ENCODE assay signal across 13 cellular contexts in genomic region chr14:91258021-91258618, GRCh38. TPM values are rescaled to one million over a fixed set of nuclear protein-coding genes. Genes with fewer than 3 reads are reported as not detected.
DNase-seq lines count a peak whose midpoint lies in the region; ATAC-seq and TF ChIP-seq lines count a peak whose summit lies in the region.
"Had no signal": no experiment of that assay in that cellular context is flagged by ENCODE, and none has a peak within 500 bp of the region (broad histone marks: within the 10 kb centered on the region; RNA-seq: fewer than 3 reads in every experiment).

No MANE protein-coding gene starts in this region.

- peak overlapping the region; percentile 70 for H3K27ac Mint-ChIP-seq in activated T-cell treated with anti-CD3 and anti-CD28 coated beads, Interleukin-2, amount 50 U/mL, for 72 hours
- peak overlapping the region in 4 of 5 experiments; percentile 47 to 94 (median 77) for H3K27ac Mint-ChIP-seq in brain

- H3K4me3 ChIP-seq in left lung (no peak overlapping the region), transverse colon (no peak overlapping the region)
- H3K4me3 ChIP-seq: SJSA1 had no signal

- H3K36me3 ChIP-seq in left lung = no peaks in the 10 kb centered on the region
- H3K36me3 ChIP-seq in transverse colon = no peaks in the 10 kb centered on the region
- H3K36me3 ChIP-seq: SJSA1 had no signal

- no peaks in the 10 kb centered on the region for H3K9me3 Mint-ChIP-seq in activated T-cell treated with anti-CD3 and anti-CD28 coated beads, Interleukin-2, amount 50 U/mL, for 72 hours
- peaks cover 0 to 8% (median 6%) of the 10 kb centered on the region in 5 experiments for H3K9me3 Mint-ChIP-seq in brain
- no peaks in the 10 kb centered on the region for H3K9me3 Mint-ChIP-seq in activated T-cell treated with anti-CD3 and anti-CD28 coated beads, Interleukin-2, amount 50 U/mL, for 4 hours
- H3K9me3 Mint-ChIP-seq: stimulated activated naive CD8-positive, alpha-beta T cell treated with anti-CD3 and anti-CD28 coated beads, Interleukin-15, Interleukin-2, amounts not matched to agents 100 ng/mL and 50 ng/mL, for 24 hours had no signal

- H3K27me3 ChIP-seq in left lung (peaks cover 0 to 8% of the 10 kb centered on the region in 2 donors), transverse colon (peaks cover 5% of the 10 kb centered on the region)

- TF ChIP-seq CTCF in brain (conservative IDR thresholded peaks at IDR 0.05) = no peak
- TF ChIP-seq CTCF in left lung (IDR thresholded peaks at IDR 0.05) = no peak
- TF ChIP-seq CTCF in transverse colon (IDR thresholded peaks at IDR 0.05) = no peak

- peak in 1 of 2 donors; percentile 16 for ATAC-seq in activated T-cell treated with anti-CD3 and anti-CD28 coated beads, Interleukin-2, amount 50 U/mL, for 72 hours (replicated peaks in 1 of 2)
- peak; percentile 29 for ATAC-seq in left lung
- ATAC-seq in activated T-cell treated with anti-CD3 and anti-CD28 coated beads, Interleukin-2, amount 50 U/mL, for 4 hours = no peak

- intact Hi-C loops in left lung (cut with DNase I) (no loop called here), transverse colon (cut with DNase I; ENCODE audit: low total_unique reads) (no loop called here)

- TF ChIP-seq EP300 in transverse colon (IDR thresholded peaks at IDR 0.05; ENCODE audit: low read depth) = no peak

- no peak for DNase-seq in activated T-cell treated with anti-CD3 and anti-CD28 coated beads, Interleukin-2, amount 50 U/mL, for 72 hours
- no peak for DNase-seq in activated T-cell treated with anti-CD3 and anti-CD28 coated beads, Interleukin-2, amount 50 U/mL, for 1 hour
- DNase-seq in left lung (no peak), transverse colon (peak; percentile 36), NCI-H1436 (lab: John Stamatoyannopoulos, UW) (no peak)
- no peak for DNase-seq in activated T-cell treated with anti-CD3 and anti-CD28 coated beads, Interleukin-2, amount 50 U/mL, for 4 hours
- no peak for DNase-seq in stimulated activated CD4-positive, alpha-beta T cell treated with anti-CD3 and anti-CD28 coated beads, Interleukin-2, amount 100 ng/mL, for 48 hours
- DNase-seq: activated effector memory CD4-positive, alpha-beta T cell treated with Interleukin-2 at 50 U/mL for 16 hours had no signal

- H3K4me3 Mint-ChIP-seq in activated T-cell treated with anti-CD3 and anti-CD28 coated beads, Interleukin-2, amount 50 U/mL, for 72 hours = peak overlapping the region in 1 of 2 donors; percentile 34
- H3K4me3 Mint-ChIP-seq in brain = no peak overlapping the region
- H3K4me3 Mint-ChIP-seq in activated T-cell treated with anti-CD3 and anti-CD28 coated beads, Interleukin-2, amount 50 U/mL, for 4 hours = no peak overlapping the region
- H3K4me3 Mint-ChIP-seq: stimulated activated naive CD8-positive, alpha-beta T cell treated with anti-CD3 and anti-CD28 coated beads, Interleukin-15, Interleukin-2, amounts not matched to agents 100 ng/mL and 50 ng/mL, for 24 hours had no signal

- no peaks in the 10 kb centered on the region for H3K36me3 Mint-ChIP-seq in activated T-cell treated with anti-CD3 and anti-CD28 coated beads, Interleukin-2, amount 50 U/mL, for 72 hours (ENCODE audit: insufficient read depth in 2 of 2)
- H3K36me3 Mint-ChIP-seq in brain = no peaks in the 10 kb centered on the region
- H3K36me3 Mint-ChIP-seq in activated T-cell treated with anti-CD3 and anti-CD28 coated beads, Interleukin-2, amount 50 U/mL, for 4 hours (ENCODE audit: insufficient read depth) = no peaks in the 10 kb centered on the region

- H3K27me3 Mint-ChIP-seq in activated T-cell treated with anti-CD3 and anti-CD28 coated beads, Interleukin-2, amount 50 U/mL, for 72 hours (ENCODE audit: low read depth) = no peaks in the 10 kb centered on the region
- H3K27me3 Mint-ChIP-seq in brain = peaks cover 14% of the 10 kb centered on the region
- H3K27me3 Mint-ChIP-seq in activated T-cell treated with anti-CD3 and anti-CD28 coated beads, Interleukin-2, amount 50 U/mL, for 4 hours (ENCODE audit: low read depth) = no peaks in the 10 kb centered on the region
- H3K27me3 Mint-ChIP-seq: stimulated activated naive CD8-positive, alpha-beta T cell treated with anti-CD3 and anti-CD28 coated beads, Interleukin-15, Interleukin-2, amounts not matched to agents 100 ng/mL and 50 ng/mL, for 24 hours had no signal

- peak overlapping the region; percentile 48 to 58 for H3K27ac ChIP-seq in left lung
- H3K27ac ChIP-seq in transverse colon = peak overlapping the region; percentile 11 to 58 (median 52)
- H3K27ac ChIP-seq: KMS-11, parathyroid adenoma, SJSA1 had no signal

- in situ Hi-C loops in transverse colon (cut with MboI; ENCODE audit: low pct_ligation_motif_present in 1 of 4, low pct_unique_long_range_greater_than_20kb in 1 of 4, low sequenced_read_pairs in 3 of 4) = no loop called here

- H3K4me1 ChIP-seq in left lung = peaks cover 6 to 28% of the 10 kb centered on the region in 2 donors
- peaks cover 6 to 30% (median 21%) of the 10 kb centered on the region in 4 donors for H3K4me1 ChIP-seq in transverse colon

- no peaks in the 10 kb centered on the region for H3K9me3 ChIP-seq in left lung
- no peaks in the 10 kb centered on the region for H3K9me3 ChIP-seq in transverse colon
- H3K9me3 ChIP-seq: SJSA1 had no signal

- TF ChIP-seq POLR2A in transverse colon (IDR thresholded peaks at IDR 0.05) = no peak

- 42 to 60% methylated on average over 5 to 16 of the region's 16 CpGs for WGBS in transverse colon (ENCODE audit: low coverage in 1 of 2), 2 donors

- H3K4me1 Mint-ChIP-seq in activated T-cell treated with anti-CD3 and anti-CD28 coated beads, Interleukin-2, amount 50 U/mL, for 72 hours (ENCODE audit: low read depth) = peaks cover 80% of the 10 kb centered on the region
- H3K4me1 Mint-ChIP-seq in brain = peaks cover 39% of the 10 kb centered on the region
- H3K4me1 Mint-ChIP-seq in activated T-cell treated with anti-CD3 and anti-CD28 coated beads, Interleukin-2, amount 50 U/mL, for 4 hours (ENCODE audit: low read depth) = peaks cover 55% of the 10 kb centered on the region

RNA-seq across cellular contexts. Expression of gene GPR68, which starts 13.6 kb away (rescaled TPM):
- 10 to 100 TPM; 18.9 to 19.2 TPM for total RNA-seq in activated T-cell treated with anti-CD3 and anti-CD28 coated beads, Interleukin-2, amount 50 U/mL, for 72 hours
- polyA plus RNA-seq in brain (ENCODE audit: insufficient read depth, low read depth, low replicate concordance) = 3.0 TPM
- total RNA-seq in left lung = 1 to 10 TPM; 3.9 to 4.2 TPM
- under 1 TPM in 3 of 4 donors, not detected in 1; 0.48 to 0.80 (median 0.55) TPM for total RNA-seq in transverse colon
- 1 to 10 TPM; 4.1 to 6.1 (median 6.0) TPM for total RNA-seq in activated T-cell treated with anti-CD3 and anti-CD28 coated beads, Interleukin-2, amount 50 U/mL, for 4 hours
- total RNA-seq: SJSA1 had no signal
